Comparison of ENCODE assay signal across 30 cellular contexts in the genomic region with DNA sequence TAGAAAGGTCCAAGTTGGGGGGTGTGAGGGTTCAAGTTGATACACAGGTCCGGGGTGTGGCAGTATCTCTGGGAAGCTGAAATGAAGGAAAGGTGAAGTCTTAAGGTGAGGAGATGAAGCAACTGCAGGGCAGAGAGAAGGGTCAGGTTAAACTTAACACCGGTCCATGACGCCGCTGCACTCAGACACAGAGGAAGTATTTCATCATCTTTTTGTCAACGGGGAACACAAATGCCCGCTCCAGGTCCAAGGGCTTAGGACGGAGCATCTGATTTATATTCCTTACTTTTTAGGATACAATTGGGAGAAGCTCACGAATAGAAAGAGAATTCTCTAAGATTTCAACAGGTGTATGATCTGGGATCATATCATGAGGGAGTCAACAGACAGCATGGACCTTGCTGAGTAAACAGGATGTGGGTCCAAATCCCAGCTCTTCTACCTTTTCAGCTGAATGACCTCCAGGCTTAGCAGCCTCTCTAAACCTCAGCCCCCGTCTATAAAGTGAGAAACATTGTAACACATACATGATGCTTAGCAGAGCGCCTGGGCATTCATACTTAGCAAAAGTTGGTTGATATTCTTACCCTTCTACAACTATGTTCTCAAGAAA.
"Had no signal": no experiment of that assay in that cellular context is flagged by ENCODE, and none has a peak within 500 bp of the region (broad histone marks: within the 10 kb centered on the region; RNA-seq: fewer than 3 reads in every experiment).

No MANE protein-coding gene starts in this region.

- H3K27ac ChIP-seq: adrenal gland, body of pancreas, KMS-11, Peyer's patch, RWPE1, SJCRH30 had no signal

- H3K9me3 ChIP-seq: adrenal gland, body of pancreas, Peyer's patch, SJCRH30, SK-N-SH had no signal

- H3K4me3 ChIP-seq: adrenal gland, body of pancreas, Peyer's patch, SJCRH30 had no signal

- H3K36me3 ChIP-seq: adrenal gland, Peyer's patch, SJCRH30 had no signal

- DNase-seq: activated CD4-positive, alpha-beta T cell treated with anti-CD3 and anti-CD28 coated beads for 48 hours; activated CD4-positive, alpha-beta T cell treated with anti-CD3 and anti-CD28 coated beads, Interleukin-2, amount 50 U/mL, for 4 hours; activated CD4-positive, CD25-positive, alpha-beta regulatory T cell treated with anti-CD3 and anti-CD28 coated beads, Interleukin-2, amount 50 U/mL, for 72 hours; activated CD8-positive, alpha-beta memory T cell treated with anti-CD3 and anti-CD28 coated beads, Interleukin-2, amount 50 U/mL, for 48 hours; activated CD8-positive, alpha-beta T cell treated with anti-CD3 and anti-CD28 coated beads, Interleukin-2, amount 10 ng/mL, durations not matched to agents 7 days and 5 days; activated naive CD4-positive, alpha-beta T cell treated with anti-CD3 and anti-CD28 coated beads, Interleukin-2, amount 50 U/mL, for 16 hours; activated naive CD8-positive, alpha-beta T cell treated with anti-CD3 and anti-CD28 coated beads, Interleukin-2, amount 10 ng/mL, durations not matched to agents 7 days and 5 days; activated T-cell treated with anti-CD3 and anti-CD28 coated beads, Interleukin-2, amount 50 U/mL, for 1 hour; adrenal gland; aorta; body of pancreas; MV-4-11; NCI-H1092 treated with DMSO at 0.1 percent for 48 hours; NCI-H1417 treated with DMSO at 0.1 percent for 48 hours; NCI-H1694; NCI-H2029; NCI-H2107; NCI-H345; NCI-H510A treated with DMSO at 0.1 percent for 48 hours; NCI-H69; NK-92 treated with Interleukin-12 subunit alpha and Interleukin-12 subunit beta, amount 100 ng/mL, for 24 hours; OCI-M1; Peyer's patch; Right ventricle myocardium superior; SJCRH30; SK-N-SH; SW 1271 had no signal

- H3K4me1 ChIP-seq: Peyer's patch, SJCRH30 had no signal

- H3K9ac ChIP-seq: KMS-11, SK-N-SH had no signal

- H3K27me3 ChIP-seq: adrenal gland, body of pancreas, Peyer's patch, SJCRH30 had no signal

- H3K4me2 ChIP-seq: KMS-11, SK-N-SH had no signal

- ATAC-seq: activated CD8-positive, alpha-beta T cell treated with anti-CD3 and anti-CD28 coated beads, Interleukin-2, amount 10 ng/mL, durations not matched to agents 7 days and 5 days; body of pancreas; WTC11 had no signal
